In genomic region chr10:121655254-121656142, GRCh38 we compare ENCODE assay signal across 19 cellular contexts. TPM values are rescaled to one million over a fixed set of nuclear protein-coding genes. Genes with fewer than 3 reads are reported as not detected.
"Had no signal": no experiment of that assay in that cellular context is flagged by ENCODE, and none has a peak within 500 bp of the region (broad histone marks: within the 10 kb centered on the region; RNA-seq: fewer than 3 reads in every experiment).

No MANE protein-coding gene starts in this region.

- H3K4me1 Mint-ChIP-seq: activated CD4-positive, alpha-beta T cell treated with anti-CD3 and anti-CD28 coated beads, Interleukin-2, amount 10 ng/mL, durations not matched to agents 24 days and 14 days; activated naive CD8-positive, alpha-beta T cell treated with anti-CD3 and anti-CD28 coated beads, Interleukin-2, amount 10 ng/mL, durations not matched to agents 7 days and 5 days; brain; central memory CD8-positive, alpha-beta T cell; immature natural killer cell had no signal

- DNase-seq: activated CD4-positive, alpha-beta T cell treated with anti-CD3 and anti-CD28 coated beads, Interleukin-2, amount 10 ng/mL, durations not matched to agents 24 days and 14 days; activated CD4-positive, CD25-positive, alpha-beta regulatory T cell; activated CD8-positive, alpha-beta memory T cell treated with anti-CD3 and anti-CD28 coated beads, Interleukin-2, amount 50 U/mL, for 4 hours; activated CD8-positive, alpha-beta T cell treated with anti-CD3 and anti-CD28 coated beads, Interleukin-2, amount 10 ng/mL, durations not matched to agents 7 days and 5 days; activated gamma-delta T cell; activated naive CD8-positive, alpha-beta T cell treated with anti-CD3 and anti-CD28 coated beads, Interleukin-2, amount 10 ng/mL, durations not matched to agents 7 days and 5 days; activated T-cell treated with anti-CD3 and anti-CD28 coated beads, Interleukin-2, amount 50 U/mL, for 72 hours; cortex of kidney; effector CD4-positive, alpha-beta T cell; immature natural killer cell; left ventricle myocardium inferior; stimulated activated CD4-positive, alpha-beta T cell treated with anti-CD3 and anti-CD28 coated beads, Interleukin-1b, Interleukin-23, amount 100 ng/mL, for 48 hours; stomach; testis; upper lobe of left lung had no signal

- H3K27me3 ChIP-seq: heart left ventricle, stomach, testis, upper lobe of left lung had no signal

- ATAC-seq: activated CD8-positive, alpha-beta T cell treated with anti-CD3 and anti-CD28 coated beads, Interleukin-2, amount 10 ng/mL, durations not matched to agents 7 days and 5 days; activated T-cell treated with anti-CD3 and anti-CD28 coated beads, Interleukin-2, amount 50 U/mL, for 72 hours; heart left ventricle had no signal

- H3K27ac ChIP-seq: heart left ventricle, left ventricle myocardium inferior, stomach, testis, upper lobe of left lung had no signal

- H3K9me3 Mint-ChIP-seq: immature natural killer cell; T-helper 2 cell treated with Interferon-gamma antibody and Interleukin-4, amounts not matched to agents 5 μg/mL and 100 μg/mL, for 36 hours had no signal

- H3K27me3 Mint-ChIP-seq: activated CD4-positive, alpha-beta T cell treated with anti-CD3 and anti-CD28 coated beads, Interleukin-2, amount 10 ng/mL, durations not matched to agents 24 days and 14 days had no signal

- H3K4me3 Mint-ChIP-seq: activated CD4-positive, alpha-beta T cell treated with anti-CD3 and anti-CD28 coated beads, Interleukin-2, amount 10 ng/mL, durations not matched to agents 24 days and 14 days; activated CD8-positive, alpha-beta T cell treated with anti-CD3 and anti-CD28 coated beads, Interleukin-2, amount 10 ng/mL, durations not matched to agents 7 days and 5 days; activated naive CD8-positive, alpha-beta T cell treated with anti-CD3 and anti-CD28 coated beads, Interleukin-2, amount 10 ng/mL, durations not matched to agents 7 days and 5 days; activated T-cell treated with anti-CD3 and anti-CD28 coated beads, Interleukin-2, amount 50 U/mL, for 72 hours; brain; central memory CD8-positive, alpha-beta T cell; immature natural killer cell; T-helper 2 cell treated with Interferon-gamma antibody and Interleukin-4, amounts not matched to agents 5 μg/mL and 100 μg/mL, for 36 hours had no signal

- H3K4me1 ChIP-seq: heart left ventricle, left ventricle myocardium inferior, stomach, testis, upper lobe of left lung had no signal

- H3K36me3 Mint-ChIP-seq: activated naive CD8-positive, alpha-beta T cell treated with anti-CD3 and anti-CD28 coated beads, Interleukin-2, amount 10 ng/mL, durations not matched to agents 7 days and 5 days; brain; immature natural killer cell had no signal

- H3K9me3 ChIP-seq: left ventricle myocardium inferior, stomach, testis, upper lobe of left lung had no signal

- H3K27ac Mint-ChIP-seq: activated CD4-positive, alpha-beta T cell treated with anti-CD3 and anti-CD28 coated beads, Interleukin-2, amount 10 ng/mL, durations not matched to agents 24 days and 14 days; activated CD8-positive, alpha-beta T cell treated with anti-CD3 and anti-CD28 coated beads, Interleukin-2, amount 10 ng/mL, durations not matched to agents 7 days and 5 days; activated naive CD8-positive, alpha-beta T cell treated with anti-CD3 and anti-CD28 coated beads, Interleukin-2, amount 10 ng/mL, durations not matched to agents 7 days and 5 days; activated T-cell treated with anti-CD3 and anti-CD28 coated beads, Interleukin-2, amount 50 U/mL, for 72 hours; brain; immature natural killer cell; T-helper 2 cell treated with Interferon-gamma antibody and Interleukin-4, amounts not matched to agents 5 μg/mL and 100 μg/mL, for 36 hours had no signal

- H3K4me3 ChIP-seq: heart left ventricle, left ventricle myocardium inferior, stomach, testis, upper lobe of left lung had no signal

- H3K36me3 ChIP-seq: heart left ventricle, left ventricle myocardium inferior, stomach, upper lobe of left lung had no signal

RNA-seq across cellular contexts. Expression of gene FGFR2, which starts 57.3 kb away (rescaled TPM):
- total RNA-seq: activated CD4-positive, alpha-beta T cell treated with anti-CD3 and anti-CD28 coated beads, Interleukin-2, amount 10 ng/mL, durations not matched to agents 24 days and 14 days; activated CD8-positive, alpha-beta T cell treated with anti-CD3 and anti-CD28 coated beads, Interleukin-2, amount 10 ng/mL, durations not matched to agents 7 days and 5 days; activated T-cell treated with anti-CD3 and anti-CD28 coated beads, Interleukin-2, amount 50 U/mL, for 72 hours had no signal
- polyA plus RNA-seq: immature natural killer cell had no signal
